ENCODE assay signal across 8 cellular contexts in the genomic region with DNA sequence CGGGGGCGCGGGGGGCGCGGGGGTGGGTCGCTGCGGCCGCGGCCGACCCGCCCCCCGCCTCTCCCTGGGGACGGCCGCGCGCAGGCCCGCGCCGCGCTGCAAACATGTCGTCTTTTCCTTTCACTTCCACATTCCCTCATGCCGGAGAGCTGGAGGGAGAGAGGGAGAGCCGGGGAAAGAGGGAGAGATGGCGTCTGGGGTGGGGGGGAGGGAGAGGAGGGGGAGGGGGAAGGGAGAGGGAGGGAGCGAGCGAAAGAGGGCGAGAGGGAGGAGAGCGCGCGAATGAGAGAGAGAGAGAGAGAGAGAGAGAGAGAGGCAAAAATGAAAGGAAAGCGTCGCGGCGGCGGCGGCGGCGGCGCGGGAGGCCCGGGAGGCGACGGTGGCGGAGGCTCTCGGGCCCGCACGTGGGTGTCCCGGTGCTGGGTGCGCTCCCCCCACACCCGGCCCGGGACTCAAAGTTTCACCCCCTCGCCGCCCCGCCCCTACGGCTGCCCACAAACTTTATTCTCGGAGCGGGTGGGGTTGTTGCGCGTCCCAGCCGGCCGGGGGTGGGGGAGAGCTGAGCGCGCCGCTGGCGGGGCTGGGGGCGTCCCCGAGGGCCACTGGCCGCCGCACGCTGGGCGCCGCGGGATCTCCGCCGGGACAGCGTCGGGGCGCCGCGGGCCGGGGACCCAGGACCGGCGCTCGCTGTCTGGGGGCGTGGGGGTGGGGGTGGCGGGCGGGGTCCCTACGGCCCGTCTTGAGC. TPM values are rescaled to one million over a fixed set of nuclear protein-coding genes. Genes with fewer than 3 reads are reported as not detected.
DNase-seq lines count a peak whose midpoint lies in the region; ATAC-seq and TF ChIP-seq lines count a peak whose summit lies in the region.

No MANE protein-coding gene starts in this region.

- POLR2A ChIA-PET in CD8-positive, alpha-beta T cell (lab: Charles Lee) = interaction anchor here (0.6 to 1.9 kb wide), 6 partner anchors 11 to 854 kb away, joined by 3 to 10 read pairs (median 5); a partner anchor contains a TSS
- POLR2A ChIA-PET in activated CD4-positive, alpha-beta memory T cell treated with anti-CD3 and anti-CD28 coated beads, Interleukin-2, amount 10 ng/mL, durations not matched to agents 7 days and 5 days (lab: Charles Lee) = interaction anchor here (0.5 to 5.4 kb wide), 14 partner anchors 10 to 264 kb away, joined by 3 to 33 read pairs (median 5); a partner anchor contains a TSS

- peak overlapping the region; percentile 88 for H3K4me3 Mint-ChIP-seq in CD8-positive, alpha-beta T cell
- peak overlapping the region; percentile 84 for H3K4me3 Mint-ChIP-seq in activated CD4-positive, alpha-beta memory T cell treated with anti-CD3 and anti-CD28 coated beads, Interleukin-2, amount 10 ng/mL, durations not matched to agents 7 days and 5 days

- peak overlapping the region; percentile 48 for H3K4me3 ChIP-seq in CD8-positive, alpha-beta T cell (ENCODE audit: low read depth, low read length)

- no peaks in the 10 kb centered on the region for H3K27me3 Mint-ChIP-seq in CD8-positive, alpha-beta T cell (ENCODE audit: low read depth)
- no peaks in the 10 kb centered on the region for H3K27me3 Mint-ChIP-seq in activated CD4-positive, alpha-beta memory T cell treated with anti-CD3 and anti-CD28 coated beads, Interleukin-2, amount 10 ng/mL, durations not matched to agents 7 days and 5 days

- DNase-seq in CD8-positive, alpha-beta T cell = peak; percentile 22 to 70 (median 54)
- DNase-seq in NCI-H1417 treated with DMSO at 0.1 percent for 48 hours (lab: John Stamatoyannopoulos, UW) (peak; percentile 26), lung microvascular endothelial cell (ENCODE audit: low read depth in 2 of 2) (peak; percentile 46 to 65), DMS153 (lab: John Stamatoyannopoulos, UW) (no peak)
- DNase-seq in activated CD4-positive, alpha-beta memory T cell treated with anti-CD3 and anti-CD28 coated beads, Interleukin-2, amount 10 ng/mL, durations not matched to agents 7 days and 5 days = peak; percentile 69
- peak; percentile 49 for DNase-seq in effector CD4-positive, alpha-beta T cell
- DNase-seq in stimulated activated CD8-positive, alpha-beta memory T cell treated with anti-CD3 and anti-CD28 coated beads, Interleukin-15, amount 100 ng/mL, for 4 hours (ENCODE audit: low read depth in 2 of 2) = peak; percentile 27 to 52

- peaks cover 51% of the 10 kb centered on the region for H3K4me1 Mint-ChIP-seq in CD8-positive, alpha-beta T cell (ENCODE audit: low read depth)
- H3K4me1 Mint-ChIP-seq in activated CD4-positive, alpha-beta memory T cell treated with anti-CD3 and anti-CD28 coated beads, Interleukin-2, amount 10 ng/mL, durations not matched to agents 7 days and 5 days = peaks cover 62% of the 10 kb centered on the region

- no peaks in the 10 kb centered on the region for H3K27me3 ChIP-seq in CD8-positive, alpha-beta T cell (ENCODE audit: insufficient read depth, low read length)

- no peaks in the 10 kb centered on the region for H3K9me3 ChIP-seq in CD8-positive, alpha-beta T cell (ENCODE audit: low read length)

- peak; percentile 65 for ATAC-seq in CD8-positive, alpha-beta T cell
- peak; percentile 40 for ATAC-seq in GM21447 (IDR thresholded peaks at IDR 0.05; ENCODE audit: unreplicated experiment)

- peaks cover 27% of the 10 kb centered on the region for H3K4me1 ChIP-seq in CD8-positive, alpha-beta T cell (ENCODE audit: insufficient read depth, low read length)

- TF ChIP-seq CTCF in CD8-positive, alpha-beta T cell (IDR thresholded peaks at IDR 0.05) = no peak

- no peak overlapping the region for H3K27ac ChIP-seq in CD8-positive, alpha-beta T cell (ENCODE audit: low read depth, low read length)

- H3K36me3 ChIP-seq in CD8-positive, alpha-beta T cell (ENCODE audit: insufficient read depth, low read length) = no peaks in the 10 kb centered on the region

- H3K9me3 Mint-ChIP-seq in CD8-positive, alpha-beta T cell = no peaks in the 10 kb centered on the region
- H3K9me3 Mint-ChIP-seq in activated CD4-positive, alpha-beta memory T cell treated with anti-CD3 and anti-CD28 coated beads, Interleukin-2, amount 10 ng/mL, durations not matched to agents 7 days and 5 days = no peaks in the 10 kb centered on the region

- CTCF ChIA-PET in CD8-positive, alpha-beta T cell (lab: Charles Lee) = interaction anchor here (0.6 to 2.6 kb wide), 3 partner anchors 33 to 104 kb away, joined by 3 to 11 read pairs (median 3); no protein-coding TSS in a partner anchor
- CTCF ChIA-PET in activated CD4-positive, alpha-beta memory T cell treated with anti-CD3 and anti-CD28 coated beads, Interleukin-2, amount 10 ng/mL, durations not matched to agents 7 days and 5 days (lab: Charles Lee) = interaction anchor here (0.9 to 1.5 kb wide), 4 partner anchors 12 to 127 kb away, joined by 3 to 6 read pairs (median 3); no protein-coding TSS in a partner anchor

- intact Hi-C loops in CD8-positive, alpha-beta T cell (cut with DNase I, micrococcal nuclease) = loop anchor here (2.0 to 5.0 kb wide), 4 partner anchors 69 to 107 kb away; no protein-coding TSS in a partner anchor

- H3K27ac Mint-ChIP-seq in CD8-positive, alpha-beta T cell = peak overlapping the region; percentile 79
- peak overlapping the region; percentile 72 for H3K27ac Mint-ChIP-seq in activated CD4-positive, alpha-beta memory T cell treated with anti-CD3 and anti-CD28 coated beads, Interleukin-2, amount 10 ng/mL, durations not matched to agents 7 days and 5 days

- H3K36me3 Mint-ChIP-seq in CD8-positive, alpha-beta T cell = peaks cover 5% of the 10 kb centered on the region
- peaks cover 13% of the 10 kb centered on the region for H3K36me3 Mint-ChIP-seq in activated CD4-positive, alpha-beta memory T cell treated with anti-CD3 and anti-CD28 coated beads, Interleukin-2, amount 10 ng/mL, durations not matched to agents 7 days and 5 days (ENCODE audit: low read depth)

RNA-seq across cellular contexts. Expression of a gene that starts 0.7 kb away (rescaled TPM):
- 1 to 10 TPM; 2.5 to 4.2 TPM for total RNA-seq in CD8-positive, alpha-beta T cell
- 10 to 100 TPM; 19.4 to 20.7 TPM for total RNA-seq in activated CD4-positive, alpha-beta memory T cell treated with anti-CD3 and anti-CD28 coated beads, Interleukin-2, amount 10 ng/mL, durations not matched to agents 7 days and 5 days
- 8.5 and 9.9 TPM in 2 replicates for total RNA-seq in lung microvascular endothelial cell
